Comparison of ENCODE assay signal across 8 cellular contexts in genomic region chr7:158828343-158829020, GRCh38. TPM values are rescaled to one million over a fixed set of nuclear protein-coding genes. Genes with fewer than 3 reads are reported as not detected.
DNase-seq lines count a peak whose midpoint lies in the region; ATAC-seq and TF ChIP-seq lines count a peak whose summit lies in the region.

No MANE protein-coding gene starts in this region.

- in situ Hi-C loops in Panc1 (cut with HindIII; ENCODE audit: low pct_unique_long_range_greater_than_20kb, low sequenced_read_pairs) = no loop called here

- peak overlapping the region; percentile 57 to 93 (median 90) for H3K9ac ChIP-seq in subcutaneous abdominal adipose tissue (ENCODE audit: low read length in 5 of 5)

- no TSS peak for BruUV-seq in Panc1 (replicated peaks; lab: Mats Ljungman, UMichigan)

- no peak for TF ChIP-seq CTCF in Panc1 (IDR thresholded peaks at IDR 0.05)
- TF ChIP-seq CTCF in choroid plexus epithelial cell (conservative IDR thresholded peaks at IDR 0.05; ENCODE audit: low read depth, low read length) = no peak
- no peak for TF ChIP-seq CTCF in left lung (IDR thresholded peaks at IDR 0.05)

- no peaks in the 10 kb centered on the region for H3K9me3 ChIP-seq in Panc1 (ENCODE audit: control insufficient read depth, insufficient read depth, low read depth, low read length)
- no peaks in the 10 kb centered on the region for H3K9me3 ChIP-seq in left lung
- no peaks in the 10 kb centered on the region for H3K9me3 ChIP-seq in subcutaneous abdominal adipose tissue (ENCODE audit: control insufficient read depth in 5 of 5, low read length in 5 of 5)

- ATAC-seq in Panc1 = peak; percentile 10
- ATAC-seq in left lung = peak; percentile 34

- peak in 5 of 6 experiments; percentile 27 to 67 (median 56) for DNase-seq in stimulated activated naive CD4-positive, alpha-beta T cell (lab: John Stamatoyannopoulos, UW)
- DNase-seq in stimulated activated naive CD4-positive, alpha-beta T cell treated with Interleukin-2 at 50 U/mL for 16 hours (lab: John Stamatoyannopoulos, UW) = no peak
- DNase-seq in Panc1 (ENCODE audit: low read depth, low spot score) (no peak), choroid plexus epithelial cell (ENCODE audit: low read depth) (peak; percentile 34), left lung (peak; percentile 51 to 88), DMS114 treated with DMSO at 0.1 percent for 48 hours (lab: John Stamatoyannopoulos, UW; ENCODE audit: unreplicated experiment) (no peak), SKM-1 (lab: John Stamatoyannopoulos, UW; ENCODE audit: unreplicated experiment) (no peak)

- H3K27me3 ChIP-seq in Panc1 (ENCODE audit: control insufficient read depth, insufficient read depth, low read length) (no peaks in the 10 kb centered on the region), left lung (no peaks in the 10 kb centered on the region), subcutaneous abdominal adipose tissue (ENCODE audit: control insufficient read depth in 5 of 5, insufficient read depth in 4 of 5, low read length in 5 of 5) (no peaks in the 10 kb centered on the region)

- H3K27ac ChIP-seq in Panc1 (ENCODE audit: low read length) (peak overlapping the region; percentile 82), left lung (peak overlapping the region; percentile 97 to 99), subcutaneous abdominal adipose tissue (ENCODE audit: low read depth, low read length) (peak overlapping the region; percentile 90)

- CTCF ChIA-PET in Panc1 (lab: Charles Lee) = interaction anchor here (0.6 kb wide), 1 partner anchor 25 kb away, joined by 4 read pairs; no protein-coding TSS in a partner anchor

- H3K4me3 ChIP-seq in Panc1 (ENCODE audit: low read depth in 2 of 2, low read length in 2 of 2) (peak overlapping the region; percentile 87 to 88), choroid plexus epithelial cell (ENCODE audit: low read depth, low read length) (peak overlapping the region; percentile 86), left lung (peak overlapping the region; percentile 79 to 84), subcutaneous abdominal adipose tissue (ENCODE audit: low read depth in 1 of 5, low read length in 5 of 5) (peak overlapping the region; percentile 68 to 98 (median 93))

- no peaks in the 10 kb centered on the region; the same call in 1 of the 2 replicates for H3K36me3 ChIP-seq in Panc1 (ENCODE audit: control insufficient read depth, insufficient read depth, low read length)
- no peaks in the 10 kb centered on the region for H3K36me3 ChIP-seq in left lung
- H3K36me3 ChIP-seq in subcutaneous abdominal adipose tissue (ENCODE audit: control insufficient read depth in 5 of 5, insufficient read depth in 5 of 5, low read length in 5 of 5) = peaks cover 0 to 5% (median 3%) of the 10 kb centered on the region in 5 donors

- POLR2A ChIA-PET in Panc1 (lab: Charles Lee) = no interaction called here

- intact Hi-C loops in Panc1 (cut with micrococcal nuclease; ENCODE audit: unreplicated experiment) (no loop called here), left lung (cut with DNase I) (no loop called here)

- H3K4me1 ChIP-seq in Panc1 (ENCODE audit: control insufficient read depth, insufficient read depth, low read length) = peaks cover 31% of the 10 kb centered on the region
- H3K4me1 ChIP-seq in left lung = peaks cover 0 to 44% of the 10 kb centered on the region in 2 donors
- peaks cover 3 to 43% (median 27%) of the 10 kb centered on the region in 5 donors for H3K4me1 ChIP-seq in subcutaneous abdominal adipose tissue (ENCODE audit: control insufficient read depth in 5 of 5, insufficient read depth in 5 of 5, low read length in 5 of 5)

RNA-seq across cellular contexts. Expression of gene ESYT2, which starts 0.8 kb away (rescaled TPM):
- 92.7 TPM for total RNA-seq in Panc1 (2021; ENCODE audit: unreplicated experiment)
- 73.6 TPM for polyA plus RNA-seq in Panc1 (2012; ENCODE audit: insufficient read length)
- total RNA-seq in left lung = 10 to 100 TPM; 69.7 to 75.7 TPM

RNA-seq across cellular contexts. Expression of gene DYNC2I1, which starts 27.9 kb away (rescaled TPM):
- total RNA-seq in Panc1 (2021; ENCODE audit: unreplicated experiment) (21.3 TPM), left lung (10 to 100 TPM; 10.8 to 17.3 TPM)
- polyA plus RNA-seq in Panc1 (2012; ENCODE audit: insufficient read length) = 40.1 TPM

Comparison
In these comparisons a context has a peak if more than half of its experiments do, and no peak if none do; other contexts are left out.
1. DNase-seq: peak in stimulated activated naive CD4-positive, alpha-beta T cell (5 of 6), choroid plexus epithelial cell (single experiment) and left lung (2 of 2); none in stimulated activated naive CD4-positive, alpha-beta T cell treated with Interleukin-2 at 50 U/mL for 16 hours (single experiment), Panc1 (single experiment), DMS114 treated with DMSO at 0.1 percent for 48 hours (single experiment) and SKM-1 (single experiment).
2. Peak in every context shown above with its lines, with median percentiles within 50 percentile points of each other: H3K27ac ChIP-seq and H3K4me3 ChIP-seq.